Comparison of ENCODE assay signal across 8 cellular contexts in genomic region chr7:142323706-142324105, GRCh38.
DNase-seq lines count a peak whose midpoint lies in the region; ATAC-seq and TF ChIP-seq lines count a peak whose summit lies in the region.

No MANE protein-coding gene starts in this region.

- POLR2A ChIA-PET in CD8-positive, alpha-beta T cell (lab: Charles Lee), result no interaction called here

- H3K4me1 Mint-ChIP-seq in CD8-positive, alpha-beta T cell (ENCODE audit: low read depth), result peaks cover 27% of the 10 kb centered on the region
- H3K4me1 Mint-ChIP-seq in GM23338, result peaks cover 26% of the 10 kb centered on the region
- H3K4me1 Mint-ChIP-seq in mesothelial cell of epicardium, result no peaks in the 10 kb centered on the region

- no peaks in the 10 kb centered on the region for H3K9me2 ChIP-seq in GM23338 (ENCODE audit: insufficient read depth)
- no peaks in the 10 kb centered on the region for H3K9me2 ChIP-seq in SU-DHL-6 (replicated peaks; ENCODE audit: insufficient read depth, low read length)

- no peaks in the 10 kb centered on the region for H3K9me3 ChIP-seq in CD8-positive, alpha-beta T cell (ENCODE audit: low read length)
- H3K9me3 ChIP-seq in SU-DHL-6 (ENCODE audit: insufficient read depth, low read length), result no peaks in the 10 kb centered on the region

- intact Hi-C loops in CD8-positive, alpha-beta T cell (cut with DNase I, micrococcal nuclease), result loop anchor here (5.0 kb wide), 2 partner anchors 679 to 894 kb away; no protein-coding TSS in a partner anchor

- H3K36me3 Mint-ChIP-seq in CD8-positive, alpha-beta T cell, result no peaks in the 10 kb centered on the region
- H3K36me3 Mint-ChIP-seq in GM23338 (ENCODE audit: low read depth) (no peaks in the 10 kb centered on the region), mesothelial cell of epicardium (no peaks in the 10 kb centered on the region)

- H3K9me3 Mint-ChIP-seq in CD8-positive, alpha-beta T cell, result no peaks in the 10 kb centered on the region
- H3K9me3 Mint-ChIP-seq in GM23338 (no peaks in the 10 kb centered on the region), mesothelial cell of epicardium (no peaks in the 10 kb centered on the region)

- no peaks in the 10 kb centered on the region for H3F3A ChIP-seq in GM23338 (replicated peaks; ENCODE audit: low read depth)
- no peaks in the 10 kb centered on the region for H3F3A ChIP-seq in SU-DHL-6 (ENCODE audit: insufficient read depth)

- H3K4me2 ChIP-seq in GM23338, result peak overlapping the region; percentile 51; the same call in 1 of the 2 replicates
- no peak overlapping the region for H3K4me2 ChIP-seq in SU-DHL-6 (ENCODE audit: low read depth, low read length, poor library complexity, severe bottlenecking)

- H3K79me2 ChIP-seq in GM23338 (replicated peaks; ENCODE audit: insufficient read depth), result no peaks in the 10 kb centered on the region
- H3K79me2 ChIP-seq in SU-DHL-6 (ENCODE audit: insufficient read depth, low read length), result no peaks in the 10 kb centered on the region

- peak; percentile 51 for TF ChIP-seq CTCF in CD8-positive, alpha-beta T cell (IDR thresholded peaks at IDR 0.05)
- peak; percentile 84 to 96 for TF ChIP-seq CTCF in GM23338 (conservative IDR thresholded peaks at IDR 0.05; ENCODE audit: low read depth in 2 of 2)
- TF ChIP-seq CTCF in SU-DHL-6 (IDR thresholded peaks at IDR 0.05; ENCODE audit: insufficient read depth, low read length, poor library complexity, severe bottlenecking), result peak; percentile 32
- peak; percentile 57 for TF ChIP-seq CTCF in choroid plexus epithelial cell (conservative IDR thresholded peaks at IDR 0.05; ENCODE audit: low read depth, low read length)
- no peak for TF ChIP-seq CTCF in foreskin fibroblast (IDR thresholded peaks at IDR 0.05; ENCODE audit: low read depth, low read length)
- TF ChIP-seq CTCF in mesothelial cell of epicardium (IDR thresholded peaks at IDR 0.05; ENCODE audit: unreplicated experiment), result no peak

- H3K36me3 ChIP-seq in CD8-positive, alpha-beta T cell (ENCODE audit: insufficient read depth, low read length), result no peaks in the 10 kb centered on the region
- H3K36me3 ChIP-seq in GM23338 (ENCODE audit: insufficient read depth), result no peaks in the 10 kb centered on the region
- no peaks in the 10 kb centered on the region for H3K36me3 ChIP-seq in SU-DHL-6 (ENCODE audit: low read length)

- no peak overlapping the region for H3K27ac ChIP-seq in CD8-positive, alpha-beta T cell (ENCODE audit: low read depth, low read length)
- H3K27ac ChIP-seq in GM23338 (ENCODE audit: low read depth), result no peak overlapping the region
- H3K27ac ChIP-seq in SU-DHL-6 (ENCODE audit: low read depth, low read length), result no peak overlapping the region

- H3K27ac Mint-ChIP-seq in CD8-positive, alpha-beta T cell, result peak overlapping the region; percentile 86
- H3K27ac Mint-ChIP-seq in GM23338 (peak overlapping the region; percentile 34; the same call in 1 of the 2 replicates), mesothelial cell of epicardium (no peak overlapping the region)

- no peak overlapping the region for H3K4me3 Mint-ChIP-seq in CD8-positive, alpha-beta T cell
- H3K4me3 Mint-ChIP-seq in GM23338, result no peak overlapping the region
- no peak overlapping the region for H3K4me3 Mint-ChIP-seq in mesothelial cell of epicardium

- peak overlapping the region; percentile 44; the same call in 1 of the 2 replicates for H2AFZ ChIP-seq in GM23338
- H2AFZ ChIP-seq in SU-DHL-6 (ENCODE audit: low read depth, low read length, severe bottlenecking), result no peak overlapping the region

- no peak overlapping the region for H3K9ac ChIP-seq in SU-DHL-6 (ENCODE audit: low read length)

- CTCF ChIA-PET in CD8-positive, alpha-beta T cell (lab: Charles Lee), result interaction anchor here (0.7 to 2.1 kb wide), 9 partner anchors 18 to 679 kb away, joined by 3 to 10 read pairs (median 5); no protein-coding TSS in a partner anchor

- H3K27me3 ChIP-seq in CD8-positive, alpha-beta T cell (ENCODE audit: insufficient read depth, low read length), result no peaks in the 10 kb centered on the region
- H3K27me3 ChIP-seq in GM23338 (ENCODE audit: insufficient read depth) (no peaks in the 10 kb centered on the region), SU-DHL-6 (ENCODE audit: low read length) (no peaks in the 10 kb centered on the region)

- peak; percentile 47 for ATAC-seq in CD8-positive, alpha-beta T cell
- ATAC-seq in GM23338, result peak; percentile 91

- H4K20me1 ChIP-seq in GM23338 (replicated peaks; ENCODE audit: insufficient read depth), result no peaks in the 10 kb centered on the region
- no peaks in the 10 kb centered on the region for H4K20me1 ChIP-seq in SU-DHL-6 (ENCODE audit: low read depth, low read length)

- H3K27me3 Mint-ChIP-seq in CD8-positive, alpha-beta T cell (ENCODE audit: low read depth), result peaks cover 7% of the 10 kb centered on the region
- H3K27me3 Mint-ChIP-seq in GM23338 (ENCODE audit: insufficient read depth, low read depth, poor library complexity), result peaks cover 2% of the 10 kb centered on the region
- peaks cover 3% of the 10 kb centered on the region for H3K27me3 Mint-ChIP-seq in mesothelial cell of epicardium (ENCODE audit: low read depth)

- peaks cover 8% of the 10 kb centered on the region for H3K4me1 ChIP-seq in CD8-positive, alpha-beta T cell (ENCODE audit: insufficient read depth, low read length)
- peaks cover 11% of the 10 kb centered on the region; the same call in 1 of the 2 replicates for H3K4me1 ChIP-seq in GM23338 (ENCODE audit: insufficient read depth)

- peak in 3 of 7 experiments; percentile 49 to 65 (median 52) for DNase-seq in CD8-positive, alpha-beta T cell
- DNase-seq in GM23338 (ENCODE audit: low spot score) (peak; percentile 92), choroid plexus epithelial cell (ENCODE audit: low read depth) (peak; percentile 34), pons (ENCODE audit: low spot score) (peak; percentile 54), foreskin fibroblast (no peak), mesothelial cell of epicardium (ENCODE audit: low spot score in 2 of 2, unreplicated experiment in 2 of 2) (no peak), DMS153 (lab: John Stamatoyannopoulos, UW) (no peak)

- no peak overlapping the region for H3K4me3 ChIP-seq in CD8-positive, alpha-beta T cell (ENCODE audit: low read depth, low read length)
- no peak overlapping the region for H3K4me3 ChIP-seq in GM23338
- no peak overlapping the region for H3K4me3 ChIP-seq in SU-DHL-6 (ENCODE audit: insufficient read depth, low read length, poor library complexity, severe bottlenecking)
- H3K4me3 ChIP-seq in choroid plexus epithelial cell (ENCODE audit: low read depth, low read length), result no peak overlapping the region
- no peak overlapping the region for H3K4me3 ChIP-seq in foreskin fibroblast (ENCODE audit: low read depth in 1 of 2, low read length in 2 of 2)

TF ChIP-seq in GM23338, 12 proteins besides CTCF, POLR2A, EP300 and RAD21:
- TF ChIP-seq JUNB (IDR thresholded peaks at IDR 0.05; ENCODE audit: unreplicated experiment) (no peak), ZNF331 (CRISPR knock-in tag; IDR thresholded peaks at IDR 0.05; ENCODE audit: low read depth) (no peak), ETS1 (IDR thresholded peaks at IDR 0.05) (no peak), CREB1 (CRISPR knock-in tag; IDR thresholded peaks at IDR 0.05; ENCODE audit: low read depth) (no peak), REST (IDR thresholded peaks at IDR 0.05; ENCODE audit: unreplicated experiment) (no peak)

Comparison
In these comparisons a context has a peak if more than half of its experiments do, and no peak if none do; other contexts are left out.
1. DNase-seq: peak in GM23338 (single experiment), choroid plexus epithelial cell (single experiment) and pons (single experiment); none in foreskin fibroblast (0 of 2), mesothelial cell of epicardium (0 of 2) and DMS153 (single experiment).
2. CTCF ChIP-seq: peak in CD8-positive, alpha-beta T cell (single experiment), GM23338 (2 of 2), SU-DHL-6 (single experiment) and choroid plexus epithelial cell (single experiment); none in foreskin fibroblast (single experiment) and mesothelial cell of epicardium (single experiment).